In the genomic region with DNA sequence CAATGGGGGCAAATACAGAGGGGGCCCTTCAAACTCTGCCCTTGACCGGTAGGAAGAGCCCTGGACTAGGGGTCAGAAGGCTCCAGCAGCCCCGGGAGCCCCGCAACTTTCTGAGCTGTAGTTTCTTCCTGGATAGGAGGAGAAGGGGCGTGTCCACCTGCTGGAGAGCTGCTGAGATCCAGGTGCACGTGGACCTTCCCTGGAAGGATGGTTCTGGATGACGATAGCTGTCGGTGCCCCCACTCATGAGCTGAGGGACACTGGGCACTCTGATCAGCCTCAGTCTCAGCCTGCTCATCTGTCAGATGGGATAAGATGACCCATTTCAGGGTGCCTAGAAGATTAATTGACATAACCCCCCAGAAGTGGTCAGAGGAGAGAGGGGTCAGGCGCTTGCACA, we compare ENCODE assay signal across 25 cellular contexts.
"Had no signal": no experiment of that assay in that cellular context is flagged by ENCODE, and none has a peak within 500 bp of the region (broad histone marks: within the 10 kb centered on the region; RNA-seq: fewer than 3 reads in every experiment).

No MANE protein-coding gene starts in this region.

- H3K9me3 ChIP-seq: gastrocnemius medialis, neutrophil, pancreas, thyroid gland, vagina had no signal

- H3K36me3 ChIP-seq: gastrocnemius medialis, left ventricle myocardium inferior, neutrophil, pancreas, stomach, thyroid gland, vagina had no signal

- H3K27ac ChIP-seq: dorsolateral prefrontal cortex, epithelial cell of prostate, gastrocnemius medialis, hepatocyte, left ventricle myocardium inferior, neutrophil, pancreas, stomach, thyroid gland, vagina had no signal

- H3K4me3 ChIP-seq: dorsolateral prefrontal cortex, gastrocnemius medialis, hepatocyte, left ventricle myocardium inferior, lung, pancreas, smooth muscle cell, stomach, thyroid gland, vagina had no signal

- FAIRE-seq: colon, pancreas had no signal

- H3K27me3 ChIP-seq: dorsolateral prefrontal cortex, gastrocnemius medialis, hepatocyte, neutrophil, pancreas, thyroid gland, vagina had no signal

- DNase-seq: cerebellar nuclear complex; effector CD4-positive, alpha-beta T cell; foreskin fibroblast; gastrocnemius medialis; head of caudate nucleus; left colon; left ventricle myocardium inferior; pancreas; stimulated activated CD4-positive, alpha-beta T cell treated with anti-CD3 and anti-CD28 coated beads, Interleukin-2, amount 100 ng/mL, for 24 hours; stimulated activated CD4-positive, alpha-beta T cell treated with anti-CD3 and anti-CD28 coated beads, Interleukin-4, amount 100 ng/mL, for 24 hours; stimulated activated naive CD4-positive, alpha-beta T cell treated with Interleukin-2 at 50 U/mL for 16 hours; stomach; thyroid gland; trophoblast cell had no signal

- H3K4me1 ChIP-seq: pancreas, stomach, thyroid gland had no signal

- H2AFZ ChIP-seq: hepatocyte had no signal

- H3K4me2 ChIP-seq: hepatocyte, smooth muscle cell had no signal

- ATAC-seq: esophagus mucosa; gastrocnemius medialis; left colon; pancreas; sciatic nerve; stimulated activated effector memory CD8-positive, alpha-beta T cell treated with anti-CD3 and anti-CD28 coated beads, Interleukin-12 subunit alpha, Interleukin-12 subunit beta, amount 100 ng/mL, for 72 hours had no signal

- H3K79me2 ChIP-seq: hepatocyte had no signal
